Comparison of ENCODE assay signal across 22 cellular contexts in the genomic region with DNA sequence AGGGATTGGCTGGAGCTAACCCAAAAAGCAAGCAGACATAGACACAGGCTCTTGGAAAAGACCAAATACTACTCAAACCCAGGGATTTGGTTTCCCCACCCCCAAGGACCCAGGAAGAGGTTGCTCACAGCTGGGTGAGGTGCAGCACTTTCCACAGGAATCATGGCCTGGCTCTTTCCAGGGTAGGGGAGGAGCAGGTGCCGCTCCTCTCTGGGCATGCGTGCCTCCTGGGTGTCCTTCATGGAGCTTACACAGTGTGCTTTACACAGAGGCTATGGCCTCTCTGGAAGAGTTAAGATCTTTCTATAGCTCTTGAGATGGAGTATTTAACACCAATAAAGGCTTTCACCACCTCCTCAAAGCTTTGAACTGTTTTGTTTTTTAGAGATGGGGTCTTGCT.
"Had no signal": no experiment of that assay in that cellular context is flagged by ENCODE, and none has a peak within 500 bp of the region (broad histone marks: within the 10 kb centered on the region; RNA-seq: fewer than 3 reads in every experiment).

No MANE protein-coding gene starts in this region.

- H3K36me3 ChIP-seq: MG63, SJCRH30, WERI-Rb-1 had no signal

- H3K27ac ChIP-seq: SJCRH30, WERI-Rb-1 had no signal

- H3K4me2 ChIP-seq: SK-N-SH had no signal

- H3K9me3 ChIP-seq: MG63, SJCRH30, SK-N-SH had no signal

- H3K9ac ChIP-seq: SK-N-SH had no signal

- DNase-seq: activated CD4-positive, alpha-beta T cell treated with anti-CD3 and anti-CD28 coated beads for 36 hours; activated CD4-positive, alpha-beta T cell treated with anti-CD3 and anti-CD28 coated beads, Interleukin-2, amount 50 U/mL, for 1 hour; activated CD8-positive, alpha-beta memory T cell treated with anti-CD3 and anti-CD28 coated beads, Interleukin-2, amount 50 U/mL, for 4 hours; activated CD8-positive, alpha-beta T cell treated with anti-CD3 and anti-CD28 coated beads for 36 hours; aorta; IMR-90; MG63; MV-4-11; NCI-H1092 treated with DMSO at 0.1 percent for 48 hours; NCI-H1417 treated with DMSO at 0.1 percent for 48 hours; NCI-H1694 treated with DMSO at 0.1 percent for 48 hours; NCI-H2029 treated with DMSO at 0.1 percent for 48 hours; NCI-H345; NCI-H510A; NCI-H526 treated with DMSO at 0.1 percent for 48 hours; NCI-H82; Right ventricle myocardium superior; RPMI8226; SJCRH30; SK-N-SH; T-helper 1 cell; WERI-Rb-1 had no signal

- H3K27me3 ChIP-seq: MG63, SJCRH30 had no signal

- H3K4me3 ChIP-seq: MG63, SJCRH30 had no signal

- ATAC-seq: activated CD4-positive, alpha-beta T cell treated with anti-CD3 and anti-CD28 coated beads for 36 hours; activated CD8-positive, alpha-beta T cell treated with anti-CD3 and anti-CD28 coated beads for 36 hours had no signal
